10 cellular contexts compared by ENCODE assay signal in genomic region chr1:98323396-98323795, GRCh38.
DNase-seq lines count a peak whose midpoint lies in the region; TF ChIP-seq lines count a peak whose summit lies in the region.
"Had no signal": no experiment of that assay in that cellular context is flagged by ENCODE, and none has a peak within 500 bp of the region (broad histone marks: within the 10 kb centered on the region; RNA-seq: fewer than 3 reads in every experiment).

No MANE protein-coding gene starts in this region.

- H3K27ac ChIP-seq in mesodermal cell (ENCODE audit: low read depth, low read length, severe bottlenecking), result peak overlapping the region; percentile 98
- H3K27ac ChIP-seq in effector memory CD4-positive, alpha-beta T cell (ENCODE audit: insufficient read depth, low read length, poor library complexity, severe bottlenecking), result no peak overlapping the region

- peaks cover 4% of the 10 kb centered on the region for H3K9me3 ChIP-seq in mesodermal cell (ENCODE audit: control insufficient read depth, low read length)
- H3K9me3 ChIP-seq in effector memory CD4-positive, alpha-beta T cell (ENCODE audit: control insufficient read depth, low read length), result no peaks in the 10 kb centered on the region
- H3K9me3 ChIP-seq: HAP-1 had no signal

- H3K36me3 ChIP-seq in mesodermal cell (ENCODE audit: control insufficient read depth, insufficient read depth, low read length), result no peaks in the 10 kb centered on the region
- no peaks in the 10 kb centered on the region for H3K36me3 ChIP-seq in effector memory CD4-positive, alpha-beta T cell (ENCODE audit: control insufficient read depth, insufficient read depth, low read length)
- H3K36me3 ChIP-seq: HAP-1 had no signal

- DNase-seq in AML-193 (lab: John Stamatoyannopoulos, UW) (peak; percentile 75 to 77), M059J (ENCODE audit: low read depth) (peak; percentile 86), cardiac fibroblast (ENCODE audit: low read depth in 2 of 2) (peak; percentile 93 to 96), NCI-H2171 treated with DMSO at 0.1 percent for 48 hours (lab: John Stamatoyannopoulos, UW) (no peak), ecto neural progenitor cell (ENCODE audit: low spot score) (no peak)
- no peak for DNase-seq in effector memory CD4-positive, alpha-beta T cell
- DNase-seq in central memory CD4-positive, alpha-beta T cell, result no peak
- DNase-seq: stimulated activated naive CD8-positive, alpha-beta T cell treated with anti-CD3 and anti-CD28 coated beads, Interleukin-15, amount 100 ng/mL, for 72 hours had no signal

- H3K4me1 ChIP-seq in mesodermal cell (ENCODE audit: control insufficient read depth, insufficient read depth, low read length, poor library complexity, severe bottlenecking), result peaks cover 47% of the 10 kb centered on the region
- H3K4me1 ChIP-seq in effector memory CD4-positive, alpha-beta T cell (ENCODE audit: control insufficient read depth, insufficient read depth, low read length, poor library complexity, severe bottlenecking), result peaks cover 7% of the 10 kb centered on the region
- H3K4me1 ChIP-seq: HAP-1 had no signal

- H3K27me3 ChIP-seq in effector memory CD4-positive, alpha-beta T cell (replicated peaks; ENCODE audit: control insufficient read depth, insufficient read depth, low read length, poor library complexity, severe bottlenecking), result no peaks in the 10 kb centered on the region

- no peak overlapping the region for H3K4me3 ChIP-seq in cardiac fibroblast (replicated peaks in 1 of 2; ENCODE audit: low read depth in 2 of 2, low read length in 2 of 2)
- H3K4me3 ChIP-seq in mesodermal cell (ENCODE audit: extremely low read depth, insufficient read depth, low read length, poor library complexity, severe bottlenecking), result no peak overlapping the region
- H3K4me3 ChIP-seq in effector memory CD4-positive, alpha-beta T cell (ENCODE audit: insufficient read depth, low read depth, low read length, poor library complexity, severe bottlenecking), result no peak overlapping the region
- H3K4me3 ChIP-seq: HAP-1 had no signal

- no peak for TF ChIP-seq CTCF in cardiac fibroblast (IDR thresholded peaks at IDR 0.05; ENCODE audit: low read depth, low read length)

Comparison
In these comparisons a context has a peak if more than half of its experiments do, and no peak if none do; other contexts are left out.
1. DNase-seq: peak in AML-193 (2 of 2), M059J (single experiment) and cardiac fibroblast (2 of 2); none in NCI-H2171 treated with DMSO at 0.1 percent for 48 hours (single experiment), effector memory CD4-positive, alpha-beta T cell (0 of 3), ecto neural progenitor cell (single experiment) and central memory CD4-positive, alpha-beta T cell (single experiment).